9 cellular contexts compared by ENCODE assay signal in the genomic region with DNA sequence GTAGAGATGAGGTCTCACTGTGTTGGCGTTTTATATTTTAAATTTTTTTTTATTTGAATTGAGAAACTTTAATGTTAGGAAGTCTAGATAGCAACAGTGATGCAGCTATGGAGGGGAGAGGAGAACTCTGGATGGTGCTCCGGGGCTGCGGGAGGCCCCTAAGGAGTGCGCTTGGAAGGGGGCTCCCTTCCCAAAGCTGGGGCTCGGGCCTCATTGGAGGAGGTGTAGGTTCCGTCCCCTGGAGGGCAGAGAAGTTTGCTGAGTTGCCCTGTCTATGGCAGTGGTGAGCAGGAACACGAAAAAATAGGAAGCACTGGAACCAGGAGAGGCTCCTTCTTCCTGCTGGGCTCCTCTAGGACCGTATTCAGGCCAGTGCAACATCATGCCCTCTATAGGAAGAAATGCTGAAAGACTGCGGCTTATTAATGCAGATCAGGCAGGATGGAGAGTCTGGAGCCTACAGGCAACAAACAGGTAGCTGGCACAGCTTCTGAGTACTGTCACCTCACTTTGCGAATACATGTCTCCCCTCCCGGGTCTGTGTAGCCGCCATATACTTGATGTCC. TPM values are rescaled to one million over a fixed set of nuclear protein-coding genes. Genes with fewer than 3 reads are reported as not detected.
DNase-seq lines count a peak whose midpoint lies in the region; ATAC-seq and TF ChIP-seq lines count a peak whose summit lies in the region.
"Had no signal": no experiment of that assay in that cellular context is flagged by ENCODE, and none has a peak within 500 bp of the region (broad histone marks: within the 10 kb centered on the region; RNA-seq: fewer than 3 reads in every experiment).

No MANE protein-coding gene starts in this region.

- H3K4me1 Mint-ChIP-seq in activated CD8-positive, alpha-beta T cell treated with anti-CD3 and anti-CD28 coated beads, Interleukin-2, amount 10 ng/mL, durations not matched to agents 7 days and 5 days (ENCODE audit: low read depth): peaks cover 76% of the 10 kb centered on the region
- H3K4me1 Mint-ChIP-seq in activated CD8-positive, alpha-beta T cell treated with anti-CD3 and anti-CD28 coated beads for 36 hours (ENCODE audit: low read depth): peaks cover 37% of the 10 kb centered on the region

- no peak for ATAC-seq in activated CD8-positive, alpha-beta T cell treated with anti-CD3 and anti-CD28 coated beads, Interleukin-2, amount 10 ng/mL, durations not matched to agents 7 days and 5 days
- no peak for ATAC-seq in activated CD8-positive, alpha-beta T cell treated with anti-CD3 and anti-CD28 coated beads for 36 hours
- ATAC-seq in upper lobe of right lung (peak; percentile 73), HG03571 (IDR thresholded peaks at IDR 0.05; ENCODE audit: unreplicated experiment) (no peak)
- ATAC-seq: naive thymus-derived CD4-positive, alpha-beta T cell had no signal

- no peak overlapping the region for H3K4me3 ChIP-seq in fibroblast of the aortic adventitia (ENCODE audit: low read depth, low read length)
- H3K4me3 ChIP-seq in upper lobe of right lung: no peak overlapping the region
- no peak overlapping the region for H3K4me3 ChIP-seq in ascending aorta

- no peaks in the 10 kb centered on the region for H3K27me3 ChIP-seq in upper lobe of right lung
- no peaks in the 10 kb centered on the region for H3K27me3 ChIP-seq in ascending aorta

- H3K36me3 ChIP-seq in upper lobe of right lung (no peaks in the 10 kb centered on the region), ascending aorta (no peaks in the 10 kb centered on the region)

- H3K4me3 Mint-ChIP-seq in activated CD8-positive, alpha-beta T cell treated with anti-CD3 and anti-CD28 coated beads, Interleukin-2, amount 10 ng/mL, durations not matched to agents 7 days and 5 days: no peak overlapping the region
- no peak overlapping the region for H3K4me3 Mint-ChIP-seq in activated CD8-positive, alpha-beta T cell treated with anti-CD3 and anti-CD28 coated beads for 36 hours
- H3K4me3 Mint-ChIP-seq: naive thymus-derived CD4-positive, alpha-beta T cell had no signal

- peak; percentile 12 for DNase-seq in activated CD8-positive, alpha-beta T cell treated with anti-CD3 and anti-CD28 coated beads, Interleukin-2, amount 10 ng/mL, durations not matched to agents 7 days and 5 days
- DNase-seq in activated CD8-positive, alpha-beta T cell treated with anti-CD3 and anti-CD28 coated beads for 36 hours: no peak
- DNase-seq in OCI-M1 (lab: John Stamatoyannopoulos, UW) (peak; percentile 3), fibroblast of the aortic adventitia (ENCODE audit: low read depth) (peak; percentile 56), upper lobe of right lung (no peak), ascending aorta (ENCODE audit: low spot score in 2 of 2) (no peak), GF-D8 (lab: John Stamatoyannopoulos, UW) (no peak)
- DNase-seq: naive thymus-derived CD4-positive, alpha-beta T cell had no signal

- H3K27ac ChIP-seq in upper lobe of right lung (no peak overlapping the region), ascending aorta (no peak overlapping the region)

- no peak overlapping the region for H3K27ac Mint-ChIP-seq in activated CD8-positive, alpha-beta T cell treated with anti-CD3 and anti-CD28 coated beads, Interleukin-2, amount 10 ng/mL, durations not matched to agents 7 days and 5 days
- no peak overlapping the region for H3K27ac Mint-ChIP-seq in activated CD8-positive, alpha-beta T cell treated with anti-CD3 and anti-CD28 coated beads for 36 hours
- H3K27ac Mint-ChIP-seq: naive thymus-derived CD4-positive, alpha-beta T cell had no signal

- H3K36me3 Mint-ChIP-seq in activated CD8-positive, alpha-beta T cell treated with anti-CD3 and anti-CD28 coated beads, Interleukin-2, amount 10 ng/mL, durations not matched to agents 7 days and 5 days (ENCODE audit: low read depth): peaks cover 40% of the 10 kb centered on the region
- peaks cover 7% of the 10 kb centered on the region for H3K36me3 Mint-ChIP-seq in activated CD8-positive, alpha-beta T cell treated with anti-CD3 and anti-CD28 coated beads for 36 hours (ENCODE audit: low read depth)

- CTCF ChIA-PET in activated CD8-positive, alpha-beta T cell treated with anti-CD3 and anti-CD28 coated beads, Interleukin-2, amount 10 ng/mL, durations not matched to agents 7 days and 5 days (lab: Charles Lee): interaction anchor here (1.2 to 1.5 kb wide), 4 partner anchors 8 to 88 kb away, joined by 3 to 7 read pairs (median 4); no protein-coding TSS in a partner anchor
- CTCF ChIA-PET in activated CD8-positive, alpha-beta T cell treated with anti-CD3 and anti-CD28 coated beads for 36 hours (lab: Charles Lee): interaction anchor here (1.4 to 1.5 kb wide), 2 partner anchors 16 to 21 kb away, joined by 3 to 4 read pairs; a partner anchor contains a TSS

- H3K4me1 ChIP-seq in upper lobe of right lung (no peaks in the 10 kb centered on the region), ascending aorta (no peaks in the 10 kb centered on the region)

- no peaks in the 10 kb centered on the region for H3K27me3 Mint-ChIP-seq in activated CD8-positive, alpha-beta T cell treated with anti-CD3 and anti-CD28 coated beads, Interleukin-2, amount 10 ng/mL, durations not matched to agents 7 days and 5 days (ENCODE audit: low read depth)
- no peaks in the 10 kb centered on the region for H3K27me3 Mint-ChIP-seq in activated CD8-positive, alpha-beta T cell treated with anti-CD3 and anti-CD28 coated beads for 36 hours

- no peak for TF ChIP-seq CTCF in activated CD8-positive, alpha-beta T cell treated with anti-CD3 and anti-CD28 coated beads for 36 hours (IDR thresholded peaks at IDR 0.05)
- TF ChIP-seq CTCF in fibroblast of the aortic adventitia (IDR thresholded peaks at IDR 0.05; ENCODE audit: insufficient read depth, low read length): peak; percentile 61
- TF ChIP-seq CTCF in upper lobe of right lung (IDR thresholded peaks at IDR 0.05): peak; percentile 35
- no peak for TF ChIP-seq CTCF in ascending aorta (IDR thresholded peaks at IDR 0.05)

- POLR2A ChIA-PET in activated CD8-positive, alpha-beta T cell treated with anti-CD3 and anti-CD28 coated beads, Interleukin-2, amount 10 ng/mL, durations not matched to agents 7 days and 5 days (lab: Charles Lee): interaction anchor here (1.3 kb wide), 1 partner anchor 10 kb away, joined by 3 read pairs; no protein-coding TSS in a partner anchor
- POLR2A ChIA-PET in activated CD8-positive, alpha-beta T cell treated with anti-CD3 and anti-CD28 coated beads for 36 hours (lab: Charles Lee): no interaction called here

- H3K9me3 ChIP-seq in upper lobe of right lung (no peaks in the 10 kb centered on the region), ascending aorta (no peaks in the 10 kb centered on the region)

- intact Hi-C loops in activated CD8-positive, alpha-beta T cell treated with anti-CD3 and anti-CD28 coated beads for 36 hours (cut with micrococcal nuclease): no loop called here
- intact Hi-C loops in upper lobe of right lung (cut with DNase I): no loop called here
- intact Hi-C loops in ascending aorta (cut with DNase I): no loop called here

- no peaks in the 10 kb centered on the region for H3K9me3 Mint-ChIP-seq in activated CD8-positive, alpha-beta T cell treated with anti-CD3 and anti-CD28 coated beads, Interleukin-2, amount 10 ng/mL, durations not matched to agents 7 days and 5 days (ENCODE audit: insufficient read depth)
- H3K9me3 Mint-ChIP-seq in activated CD8-positive, alpha-beta T cell treated with anti-CD3 and anti-CD28 coated beads for 36 hours: no peaks in the 10 kb centered on the region

RNA-seq across cellular contexts. Expression of a gene that starts 16.1 kb away (rescaled TPM):
- total RNA-seq in activated CD8-positive, alpha-beta T cell treated with anti-CD3 and anti-CD28 coated beads, Interleukin-2, amount 10 ng/mL, durations not matched to agents 7 days and 5 days: 10 to 100 TPM; 56.1 to 57.2 TPM
- total RNA-seq in activated CD8-positive, alpha-beta T cell treated with anti-CD3 and anti-CD28 coated beads for 36 hours: 10 to 100 TPM; 26.3 to 27.9 TPM
- total RNA-seq in fibroblast of the aortic adventitia (ENCODE audit: low replicate concordance) (8.8 and 31.9 TPM in 2 replicates), upper lobe of right lung (11.3 TPM), ascending aorta (not detected)

Comparison
In these comparisons a context has a peak if more than half of its experiments do, and no peak if none do; other contexts are left out.
1. DNase-seq: peak in activated CD8-positive, alpha-beta T cell treated with anti-CD3 and anti-CD28 coated beads, Interleukin-2, amount 10 ng/mL, durations not matched to agents 7 days and 5 days (single experiment), OCI-M1 (single experiment) and fibroblast of the aortic adventitia (single experiment); none in activated CD8-positive, alpha-beta T cell treated with anti-CD3 and anti-CD28 coated beads for 36 hours (single experiment), upper lobe of right lung (single experiment), ascending aorta (0 of 2) and GF-D8 (single experiment).
2. CTCF ChIP-seq: peak in fibroblast of the aortic adventitia (single experiment) and upper lobe of right lung (single experiment); none in activated CD8-positive, alpha-beta T cell treated with anti-CD3 and anti-CD28 coated beads for 36 hours (single experiment) and ascending aorta (0 of 3).